Comparison of ENCODE assay signal across 13 cellular contexts in genomic region chr1:79708646-79709237, GRCh38.
"Had no signal": no experiment of that assay in that cellular context is flagged by ENCODE, and none has a peak within 500 bp of the region (broad histone marks: within the 10 kb centered on the region; RNA-seq: fewer than 3 reads in every experiment).

No MANE protein-coding gene starts in this region.

- FAIRE-seq: astrocyte had no signal

- H3K27me3 Mint-ChIP-seq: activated naive CD8-positive, alpha-beta T cell treated with anti-CD3 and anti-CD28 coated beads, Interleukin-2, amount 50 U/mL, for 24 hours; stimulated activated naive CD8-positive, alpha-beta T cell treated with anti-CD3 and anti-CD28 coated beads, Interleukin-15, amount 100 ng/mL, for 72 hours had no signal

- H3K4me1 Mint-ChIP-seq: activated naive CD8-positive, alpha-beta T cell treated with anti-CD3 and anti-CD28 coated beads, Interleukin-2, amount 50 U/mL, for 24 hours; stimulated activated naive CD8-positive, alpha-beta T cell treated with anti-CD3 and anti-CD28 coated beads, Interleukin-15, amount 100 ng/mL, for 72 hours had no signal

- H3K9me3 Mint-ChIP-seq: stimulated activated naive CD8-positive, alpha-beta T cell treated with anti-CD3 and anti-CD28 coated beads, Interleukin-15, amount 100 ng/mL, for 72 hours had no signal

- H3K27ac Mint-ChIP-seq: activated naive CD8-positive, alpha-beta T cell treated with anti-CD3 and anti-CD28 coated beads, Interleukin-2, amount 50 U/mL, for 24 hours; stimulated activated naive CD8-positive, alpha-beta T cell treated with anti-CD3 and anti-CD28 coated beads, Interleukin-15, amount 100 ng/mL, for 72 hours had no signal

- DNase-seq: activated CD4-positive, alpha-beta T cell treated with anti-CD3 and anti-CD28 coated beads for 4 hours; activated naive CD4-positive, alpha-beta T cell treated with Interleukin-2 at 50 U/mL for 16 hours; activated naive CD8-positive, alpha-beta T cell treated with anti-CD3 and anti-CD28 coated beads, Interleukin-2, amount 50 U/mL, for 24 hours; colonic mucosa; hypothalamus; midbrain; posterior cingulate gyrus; stimulated activated CD4-positive, alpha-beta T cell treated with anti-CD3 and anti-CD28 coated beads, Interleukin-15, amount 100 ng/mL, for 24 hours; stimulated activated CD4-positive, alpha-beta T cell treated with anti-CD3 and anti-CD28 coated beads, Interleukin-4, amount 100 ng/mL, for 24 hours; stimulated activated naive CD8-positive, alpha-beta T cell treated with anti-CD3 and anti-CD28 coated beads, Interleukin-15, amount 100 ng/mL, for 72 hours; testis; upper lobe of right lung had no signal

- H3K4me3 Mint-ChIP-seq: activated naive CD8-positive, alpha-beta T cell treated with anti-CD3 and anti-CD28 coated beads, Interleukin-2, amount 50 U/mL, for 24 hours; stimulated activated naive CD8-positive, alpha-beta T cell treated with anti-CD3 and anti-CD28 coated beads, Interleukin-15, amount 100 ng/mL, for 72 hours had no signal

- ATAC-seq: activated naive CD8-positive, alpha-beta T cell treated with anti-CD3 and anti-CD28 coated beads, Interleukin-2, amount 50 U/mL, for 24 hours; stimulated activated naive CD8-positive, alpha-beta T cell treated with anti-CD3 and anti-CD28 coated beads, Interleukin-15, amount 100 ng/mL, for 72 hours; upper lobe of right lung had no signal
